Comparison of ENCODE assay signal across 1 cellular context in the genomic region with DNA sequence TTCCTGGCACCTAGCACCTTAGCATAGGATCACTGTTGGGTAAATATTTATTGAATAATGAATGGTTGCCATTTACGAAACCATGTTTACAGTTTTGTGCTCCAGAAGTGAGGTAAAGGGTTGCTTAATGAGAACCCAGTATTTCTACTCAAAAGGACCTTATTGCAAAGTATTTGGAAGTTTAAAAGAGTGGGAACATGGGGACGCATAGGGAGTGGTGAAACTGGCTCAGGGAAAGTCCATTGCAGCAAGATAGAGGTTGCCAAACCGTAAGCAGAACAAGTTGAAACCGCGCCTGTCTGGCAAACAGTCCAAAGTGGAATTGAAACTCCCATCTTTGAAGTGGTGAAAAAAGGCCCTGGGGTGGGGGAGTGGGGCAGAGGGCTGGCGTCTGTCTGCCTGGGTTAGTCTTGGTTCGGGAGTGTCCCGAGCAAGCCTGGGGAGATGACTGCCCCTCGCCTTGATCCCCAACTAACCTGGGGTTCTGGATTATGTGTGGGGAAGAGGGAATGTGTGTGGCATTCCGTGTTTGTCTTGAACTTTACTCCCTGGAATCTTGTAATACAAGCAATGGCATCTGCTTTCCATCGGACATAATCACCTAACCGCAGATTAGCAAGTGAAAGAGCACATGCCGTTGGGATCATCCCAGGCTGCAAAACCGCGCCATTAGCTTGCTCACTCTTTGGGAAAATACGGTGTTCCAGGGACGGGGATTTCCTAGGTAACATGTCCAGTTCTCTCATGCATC.
A peak's percentile ranks its signal among the peaks of the same experiment; 100 is the strongest.
TF ChIP-seq lines count a peak whose summit lies in the region.

No MANE protein-coding gene starts in this region.

TF ChIP-seq in liver, 16 proteins besides CTCF, POLR2A, EP300 and RAD21 (continued from another document):
- TF ChIP-seq FOXA1 (IDR thresholded peaks at IDR 0.05) (peak; percentile 69), EGR1 (IDR thresholded peaks at IDR 0.05; ENCODE audit: low read depth in 2 of 2) (peak; percentile 57 to 77), HNF4A (conservative IDR thresholded peaks at IDR 0.05) (peak; percentile 85 to 88), GABPA (IDR thresholded peaks at IDR 0.05 in 1 of 2, conservative IDR thresholded peaks at IDR 0.05 in 1 of 2) (peak; percentile 20 to 40), RXRA (IDR thresholded peaks at IDR 0.05) (peak; percentile 85 to 94), NR2F2 (IDR thresholded peaks at IDR 0.05) (peak; percentile 39)
- TF ChIP-seq, protein P1, sequence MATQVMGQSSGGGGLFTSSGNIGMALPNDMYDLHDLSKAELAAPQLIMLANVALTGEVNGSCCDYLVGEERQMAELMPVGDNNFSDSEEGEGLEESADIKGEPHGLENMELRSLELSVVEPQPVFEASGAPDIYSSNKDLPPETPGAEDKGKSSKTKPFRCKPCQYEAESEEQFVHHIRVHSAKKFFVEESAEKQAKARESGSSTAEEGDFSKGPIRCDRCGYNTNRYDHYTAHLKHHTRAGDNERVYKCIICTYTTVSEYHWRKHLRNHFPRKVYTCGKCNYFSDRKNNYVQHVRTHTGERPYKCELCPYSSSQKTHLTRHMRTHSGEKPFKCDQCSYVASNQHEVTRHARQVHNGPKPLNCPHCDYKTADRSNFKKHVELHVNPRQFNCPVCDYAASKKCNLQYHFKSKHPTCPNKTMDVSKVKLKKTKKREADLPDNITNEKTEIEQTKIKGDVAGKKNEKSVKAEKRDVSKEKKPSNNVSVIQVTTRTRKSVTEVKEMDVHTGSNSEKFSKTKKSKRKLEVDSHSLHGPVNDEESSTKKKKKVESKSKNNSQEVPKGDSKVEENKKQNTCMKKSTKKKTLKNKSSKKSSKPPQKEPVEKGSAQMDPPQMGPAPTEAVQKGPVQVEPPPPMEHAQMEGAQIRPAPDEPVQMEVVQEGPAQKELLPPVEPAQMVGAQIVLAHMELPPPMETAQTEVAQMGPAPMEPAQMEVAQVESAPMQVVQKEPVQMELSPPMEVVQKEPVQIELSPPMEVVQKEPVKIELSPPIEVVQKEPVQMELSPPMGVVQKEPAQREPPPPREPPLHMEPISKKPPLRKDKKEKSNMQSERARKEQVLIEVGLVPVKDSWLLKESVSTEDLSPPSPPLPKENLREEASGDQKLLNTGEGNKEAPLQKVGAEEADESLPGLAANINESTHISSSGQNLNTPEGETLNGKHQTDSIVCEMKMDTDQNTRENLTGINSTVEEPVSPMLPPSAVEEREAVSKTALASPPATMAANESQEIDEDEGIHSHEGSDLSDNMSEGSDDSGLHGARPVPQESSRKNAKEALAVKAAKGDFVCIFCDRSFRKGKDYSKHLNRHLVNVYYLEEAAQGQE (IDR thresholded peaks at IDR 0.05): peak; percentile 58
